ENCODE assay signal across 9 cellular contexts in genomic region chr22:29369460-29369859, GRCh38. TPM values are rescaled to one million over a fixed set of nuclear protein-coding genes. Genes with fewer than 3 reads are reported as not detected.
DNase-seq lines count a peak whose midpoint lies in the region; ATAC-seq and TF ChIP-seq lines count a peak whose summit lies in the region.
"Had no signal": no experiment of that assay in that cellular context is flagged by ENCODE, and none has a peak within 500 bp of the region (broad histone marks: within the 10 kb centered on the region; RNA-seq: fewer than 3 reads in every experiment).

No MANE protein-coding gene starts in this region.

- H3K79me1 ChIP-seq in trophoblast cell (ENCODE audit: low read length) = no peaks in the 10 kb centered on the region

- H2AFZ ChIP-seq in trophoblast cell (ENCODE audit: insufficient read depth, low read length, poor library complexity) = no peak overlapping the region

- peak overlapping the region; percentile 47 for H3K4me3 Mint-ChIP-seq in glutamatergic neuron (ENCODE audit: unreplicated experiment)

- DNase-seq in Daoy (ENCODE audit: low read depth) (peak; percentile 84), UCSD-AML1 (lab: John Stamatoyannopoulos, UW; ENCODE audit: unreplicated experiment) (peak; percentile 44), glutamatergic neuron (no peak), trophoblast cell (peak; percentile 81 to 87)
- DNase-seq in effector CD4-positive, alpha-beta T cell = no peak
- DNase-seq: DMS79 treated with DMSO at 0.1 percent for 48 hours had no signal

- H4K91ac ChIP-seq in trophoblast cell (ENCODE audit: low read depth, low read length) = no peak overlapping the region

- peaks cover 1% of the 10 kb centered on the region for H3K9me3 Mint-ChIP-seq in glutamatergic neuron (ENCODE audit: unreplicated experiment)

- TF ChIP-seq CTCF in glutamatergic neuron (IDR thresholded peaks at IDR 0.05; ENCODE audit: partially characterized antibody, unreplicated experiment) = no peak

- H3K4me2 ChIP-seq in trophoblast cell (ENCODE audit: low read length) = no peak overlapping the region

- H3K36me3 Mint-ChIP-seq in glutamatergic neuron (ENCODE audit: unreplicated experiment) = no peaks in the 10 kb centered on the region

- ATAC-seq in GM18498 (IDR thresholded peaks at IDR 0.05; ENCODE audit: unreplicated experiment) = no peak
- no peak for ATAC-seq in HG03378 (IDR thresholded peaks at IDR 0.05; ENCODE audit: unreplicated experiment)
- ATAC-seq in GM18861 (IDR thresholded peaks at IDR 0.05; ENCODE audit: unreplicated experiment) = no peak

- H3K27me3 Mint-ChIP-seq in glutamatergic neuron (ENCODE audit: unreplicated experiment) = no peaks in the 10 kb centered on the region

- H4K12ac ChIP-seq in trophoblast cell (ENCODE audit: low read depth, low read length) = no peak overlapping the region

- no peak overlapping the region for H2AK5ac ChIP-seq in trophoblast cell (ENCODE audit: low read length)

- H3K4me1 ChIP-seq in trophoblast cell (ENCODE audit: control insufficient read depth in 1 of 2, insufficient read depth in 2 of 2, low read length in 2 of 2) = peaks cover 0 to 2% of the 10 kb centered on the region in 2 experiments

- H2BK120ac ChIP-seq in trophoblast cell (ENCODE audit: insufficient read depth, low read length, poor library complexity) = no peak overlapping the region

- H2BK12ac ChIP-seq in trophoblast cell (ENCODE audit: low read length) = no peak overlapping the region

- H3K18ac ChIP-seq in trophoblast cell (ENCODE audit: low read length) = no peak overlapping the region

- H3K4me1 Mint-ChIP-seq in glutamatergic neuron (ENCODE audit: low read depth, unreplicated experiment) = peaks cover 24% of the 10 kb centered on the region

- H3K23ac ChIP-seq in trophoblast cell (ENCODE audit: low read length) = no peak overlapping the region

- peak overlapping the region; percentile 25 for H4K8ac ChIP-seq in trophoblast cell (ENCODE audit: low read depth, low read length)

- no CpG with 5 or more reads among the region's 9 CpGs for WGBS in trophoblast cell (ENCODE audit: extremely low coverage, insufficient coverage, insufficient read length)

- H2BK5ac ChIP-seq in trophoblast cell (ENCODE audit: low read depth, low read length, poor library complexity) = no peak overlapping the region

- no peak overlapping the region for H3K4ac ChIP-seq in trophoblast cell (ENCODE audit: low read depth, low read length)

- H3K27ac Mint-ChIP-seq in glutamatergic neuron (ENCODE audit: unreplicated experiment) = peak overlapping the region; percentile 82

- H3K79me2 ChIP-seq in trophoblast cell (ENCODE audit: control insufficient read depth, insufficient read depth, low read length, poor library complexity) = no peaks in the 10 kb centered on the region

- no peak overlapping the region for H3K9ac ChIP-seq in trophoblast cell (ENCODE audit: low read length)

- no peak overlapping the region for H3K4me3 ChIP-seq in trophoblast cell (ENCODE audit: low read depth, low read length)

- H3K27me3 ChIP-seq in trophoblast cell (ENCODE audit: insufficient read depth, low read length) = no peaks in the 10 kb centered on the region

- H3K27ac ChIP-seq in trophoblast cell (ENCODE audit: low read depth, low read length) = no peak overlapping the region

- peaks cover 3 to 4% of the 10 kb centered on the region in 2 experiments for H3K36me3 ChIP-seq in trophoblast cell (ENCODE audit: control insufficient read depth in 1 of 2, insufficient read depth in 2 of 2, low read length in 2 of 2)

- no peak overlapping the region for H3K14ac ChIP-seq in trophoblast cell (ENCODE audit: low read length)

- no peaks in the 10 kb centered on the region for H3K9me3 ChIP-seq in trophoblast cell (ENCODE audit: insufficient read depth, low read depth, low read length)

RNA-seq across cellular contexts. Expression of gene AP1B1, which starts 18.9 kb away (rescaled TPM):
- total RNA-seq in Daoy (2014; rRNA removed; shearing (Covaris generic)) = 57.8 and 62.6 TPM in 2 replicates
- 77.9 TPM for total RNA-seq in glutamatergic neuron (ENCODE audit: unreplicated experiment)
- polyA plus RNA-seq in trophoblast cell (2013) = 40.3 and 41.0 TPM in 2 replicates

RNA-seq across cellular contexts. Expression of gene RASL10A, which starts 54.0 kb away (rescaled TPM):
- total RNA-seq in Daoy (2014; rRNA removed; shearing (Covaris generic)) = 0.11 and 0.39 TPM in 2 replicates
- total RNA-seq in glutamatergic neuron (ENCODE audit: unreplicated experiment) = 1.3 TPM
- polyA plus RNA-seq in trophoblast cell (2013) = 1.1 and 1.2 TPM in 2 replicates

Comparison
In these comparisons a context has a peak if more than half of its experiments do, and no peak if none do; other contexts are left out.
1. DNase-seq: peak in Daoy (single experiment), UCSD-AML1 (single experiment) and trophoblast cell (2 of 2); none in glutamatergic neuron (single experiment) and effector CD4-positive, alpha-beta T cell (single experiment).